In genomic region chr7:116583653-116584052, GRCh38 we compare ENCODE assay signal across 9 cellular contexts. TPM values are rescaled to one million over a fixed set of nuclear protein-coding genes. Genes with fewer than 3 reads are reported as not detected.
A peak's percentile ranks its signal among the peaks of the same experiment; 100 is the strongest.
DNase-seq lines count a peak whose midpoint lies in the region; ATAC-seq and TF ChIP-seq lines count a peak whose summit lies in the region.
"Had no signal": no experiment of that assay in that cellular context is flagged by ENCODE, and none has a peak within 500 bp of the region (broad histone marks: within the 10 kb centered on the region; RNA-seq: fewer than 3 reads in every experiment).

No MANE protein-coding gene starts in this region.

- intact Hi-C loops in heart left ventricle (cut with DNase I): loop anchor here (2.0 to 10.0 kb wide), 7 partner anchors 56 to 409 kb away; partner anchors contain the start of gene CAV1 (in 4 of the 10)
- intact Hi-C loops in Right ventricle myocardium inferior (cut with DNase I): loop anchor here (5.0 kb wide), 1 partner anchor 36 kb away; no protein-coding TSS in a partner anchor
- intact Hi-C loops in tibial artery (cut with DNase I; ENCODE audit: low total_unique reads): loop anchor here (2.0 to 5.0 kb wide), 2 partner anchors 56 to 325 kb away; partner anchors contain the start of gene CAV1
- intact Hi-C loops in PC-9 (cut with micrococcal nuclease; ENCODE audit: unreplicated experiment): loop anchor here (10.0 kb wide), 1 partner anchor 159 kb away; no protein-coding TSS in a partner anchor

- H3K4me2 ChIP-seq in SU-DHL-6 (ENCODE audit: low read depth, low read length, poor library complexity, severe bottlenecking) (peak overlapping the region; percentile 19), PC-9 (no peak overlapping the region)

- H3K4me1 ChIP-seq in heart left ventricle (peaks cover 0 to 46% (median 28%) of the 10 kb centered on the region in 12 donors), tibial artery (peaks cover 0 to 47% (median 24%) of the 10 kb centered on the region in 4 donors), PC-9 (replicated peaks; ENCODE audit: insufficient read depth) (peaks cover 11% of the 10 kb centered on the region)

- no peak for ATAC-seq in heart left ventricle
- ATAC-seq in Right ventricle myocardium inferior: no peak
- ATAC-seq in HG02938 (IDR thresholded peaks at IDR 0.05; ENCODE audit: unreplicated experiment): peak; percentile 96

- H2AFZ ChIP-seq in SU-DHL-6 (ENCODE audit: low read depth, low read length, severe bottlenecking) (no peak overlapping the region), PC-9 (no peak overlapping the region)

- DNase-seq in heart left ventricle: no peak
- no peak for DNase-seq in Right ventricle myocardium inferior (ENCODE audit: missing footprints)
- DNase-seq in tibial artery: no peak
- no peak for DNase-seq in NCI-H524 (lab: John Stamatoyannopoulos, UW)
- DNase-seq in DMS53 treated with DMSO at 0.1 percent for 48 hours (lab: John Stamatoyannopoulos, UW; ENCODE audit: unreplicated experiment): no peak
- no peak for DNase-seq in PC-9

- peak overlapping the region; percentile 15 to 78 (median 64) for H3K27ac ChIP-seq in heart left ventricle
- H3K27ac ChIP-seq in SU-DHL-6 (ENCODE audit: low read depth, low read length): no peak overlapping the region
- H3K27ac ChIP-seq in tibial artery: peak overlapping the region; percentile 69 to 73
- H3K27ac ChIP-seq in PC-9: no peak overlapping the region
- H3K27ac ChIP-seq: VCaP had no signal

- TF ChIP-seq POLR2A in heart left ventricle (IDR thresholded peaks at IDR 0.05): no peak

- H3K27me3 ChIP-seq in heart left ventricle (no peaks in the 10 kb centered on the region), SU-DHL-6 (ENCODE audit: low read length) (no peaks in the 10 kb centered on the region), tibial artery (no peaks in the 10 kb centered on the region), PC-9 (ENCODE audit: insufficient read depth, low read depth) (no peaks in the 10 kb centered on the region)

- H3K9ac ChIP-seq in SU-DHL-6 (ENCODE audit: low read length): no peak overlapping the region

- no peaks in the 10 kb centered on the region for H3K9me3 ChIP-seq in heart left ventricle
- H3K9me3 ChIP-seq in SU-DHL-6 (ENCODE audit: insufficient read depth, low read length): no peaks in the 10 kb centered on the region
- no peaks in the 10 kb centered on the region for H3K9me3 ChIP-seq in tibial artery
- peaks cover 8% of the 10 kb centered on the region; the same call in 1 of the 2 replicates for H3K9me3 ChIP-seq in PC-9 (ENCODE audit: insufficient read depth, low read depth)

- no peaks in the 10 kb centered on the region for H4K20me1 ChIP-seq in SU-DHL-6 (ENCODE audit: low read depth, low read length)
- H4K20me1 ChIP-seq in PC-9 (ENCODE audit: insufficient read depth): no peaks in the 10 kb centered on the region

- H3F3A ChIP-seq in SU-DHL-6 (ENCODE audit: insufficient read depth): no peaks in the 10 kb centered on the region
- no peaks in the 10 kb centered on the region for H3F3A ChIP-seq in PC-9 (ENCODE audit: insufficient read depth, low read depth)

- no peak for TF ChIP-seq CTCF in heart left ventricle (IDR thresholded peaks at IDR 0.05)
- no peak for TF ChIP-seq CTCF in SU-DHL-6 (IDR thresholded peaks at IDR 0.05; ENCODE audit: insufficient read depth, low read length, poor library complexity, severe bottlenecking)
- TF ChIP-seq CTCF in tibial artery (IDR thresholded peaks at IDR 0.05): no peak
- TF ChIP-seq CTCF in PC-9 (conservative IDR thresholded peaks at IDR 0.05): no peak

- POLR2A ChIA-PET in PC-9 (lab: Charles Lee; ENCODE audit: unreplicated experiment): no interaction called here

- H3K79me2 ChIP-seq in SU-DHL-6 (ENCODE audit: insufficient read depth, low read length) (no peaks in the 10 kb centered on the region), PC-9 (ENCODE audit: low read depth) (no peaks in the 10 kb centered on the region)

- H3K36me3 ChIP-seq in heart left ventricle (no peaks in the 10 kb centered on the region), SU-DHL-6 (ENCODE audit: low read length) (no peaks in the 10 kb centered on the region), tibial artery (no peaks in the 10 kb centered on the region), PC-9 (ENCODE audit: low read depth) (no peaks in the 10 kb centered on the region)

- no TSS peak for BruUV-seq in PC-9 (replicated peaks; lab: Mats Ljungman, UMichigan)

- CTCF ChIA-PET in PC-9 (lab: Charles Lee): no interaction called here

- H3K9me2 ChIP-seq in SU-DHL-6 (replicated peaks; ENCODE audit: insufficient read depth, low read length) (no peaks in the 10 kb centered on the region), PC-9 (ENCODE audit: insufficient read depth) (no peaks in the 10 kb centered on the region)

- WGBS in heart left ventricle, 4 donors: 19 to 35% (median 26%) methylated on average over 1 of the region's 1 CpG

- peak overlapping the region in 5 of 12 donors; percentile 4 to 36 (median 10) for H3K4me3 ChIP-seq in heart left ventricle
- H3K4me3 ChIP-seq in SU-DHL-6 (ENCODE audit: insufficient read depth, low read length, poor library complexity, severe bottlenecking): no peak overlapping the region
- H3K4me3 ChIP-seq in tibial artery: peak overlapping the region; percentile 0 to 20
- H3K4me3 ChIP-seq in PC-9: no peak overlapping the region

RNA-seq across cellular contexts. Expression of gene CAV1, which starts 58.8 kb away (rescaled TPM):
- 100 to 1,000 TPM; 216 to 408 (median 281) TPM for total RNA-seq in heart left ventricle
- 100 to 1,000 TPM; 125 to 297 TPM for polyA plus RNA-seq in heart left ventricle
- total RNA-seq in Right ventricle myocardium inferior: 387 TPM
- 850 and 1,077 TPM in 2 replicates for total RNA-seq in PC-9 (2021)

Comparison
In these comparisons a context has a peak if more than half of its experiments do, and no peak if none do; other contexts are left out.
1. H3K27ac ChIP-seq: peak in heart left ventricle (12 of 12) and tibial artery (2 of 2); none in SU-DHL-6 (single experiment) and PC-9 (single experiment).
2. H3K4me3 ChIP-seq: peak in tibial artery (2 of 2); none in SU-DHL-6 (single experiment) and PC-9 (single experiment).